ENCODE assay signal across 8 cellular contexts in genomic region chr6:32816746-32817204, GRCh38. TPM values are rescaled to one million over a fixed set of nuclear protein-coding genes. Genes with fewer than 3 reads are reported as not detected.
DNase-seq lines count a peak whose midpoint lies in the region; ATAC-seq, FAIRE-seq and TF ChIP-seq lines count a peak whose summit lies in the region.

Gene HLA-DOB (minus strand): TSS chr6:32817002. CDS start chr6:32816951, 51 bp downstream.

- no peak within 1 kb of the TSS for H3K9ac ChIP-seq in K562 (ENCODE audit: insufficient read depth in 1 of 2, low read depth in 2 of 2, low read length in 2 of 2)

- TF ChIP-seq EP300 in K562 (IDR thresholded peaks at IDR 0.05; ENCODE audit: low read length), result no peak

- H3K4me2 ChIP-seq in K562 (ENCODE audit: insufficient read depth, low read length), result no peak within 1 kb of the TSS

- TF ChIP-seq RAD21 in K562 (CRISPR knock-in tag; conservative IDR thresholded peaks at IDR 0.05 in 1 of 2, IDR thresholded peaks at IDR 0.05 in 1 of 2), result no peak

- 16% methylated on average over 3 of the region's 3 CpGs for WGBS in K562 (ENCODE audit: insufficient coverage, low coverage, missing lambda C conversion rate)

- intact Hi-C loops in K562 (cut with micrococcal nuclease) (no loop called here), mucosa of descending colon (cut with DNase I, micrococcal nuclease) (no loop called here)

- H3K4me1 ChIP-seq in K562 (replicated peaks in 1 of 2; ENCODE audit: control insufficient read depth in 2 of 2, insufficient read depth in 2 of 2, low read length in 2 of 2) (no peaks in the 10 kb centered on the region; a peak in 1 of 5 replicates), mucosa of descending colon (ENCODE audit: low read depth) (no peaks in the 10 kb centered on the region)

- POLR2A ChIA-PET in GM10248 (lab: Yijun Ruan, JAX), result no interaction called here
- POLR2A ChIA-PET in K562 (lab: Yijun Ruan, JAX), result no interaction called here

- TF ChIP-seq POLR2A in K562 (conservative IDR thresholded peaks at IDR 0.05), result no peak

- no TSS peak for BruUV-seq in K562 (replicated peaks; lab: Mats Ljungman, UMichigan)

- H3K27ac ChIP-seq in K562 (ENCODE audit: extremely low read depth, low read depth, low read length), result no peak within 1 kb of the TSS
- no peak within 1 kb of the TSS for H3K27ac ChIP-seq in coronary artery

- no peak for TF ChIP-seq CTCF in GM10248 (IDR thresholded peaks at IDR 0.05; ENCODE audit: control extremely low read depth, extremely low read depth, low read depth, missing control alignments)
- no peak for TF ChIP-seq CTCF in K562 (IDR thresholded peaks at IDR 0.05 in 2 of 3, conservative IDR thresholded peaks at IDR 0.05 in 1 of 3; ENCODE audit: insufficient read depth in 2 of 3, low read depth in 1 of 3, low read length in 3 of 3)
- no peak for TF ChIP-seq CTCF in mucosa of descending colon (IDR thresholded peaks at IDR 0.05)
- TF ChIP-seq CTCF in coronary artery (IDR thresholded peaks at IDR 0.05), result no peak

- CTCF ChIA-PET in GM10248 (lab: Yijun Ruan, JAX) (interaction anchor here (0.7 to 1.0 kb wide), 2 partner anchors 22 to 51 kb away, joined by 3 to 4 read pairs; partner anchors contain the start of gene TAP2), K562 (lab: Yijun Ruan, JAX; ENCODE audit: low intra/inter-chr PET ratio) (no interaction called here)

- H3K36me3 ChIP-seq in K562 (ENCODE audit: control insufficient read depth, insufficient read depth, low read length), result no peaks in the 10 kb centered on the region
- no peaks in the 10 kb centered on the region for H3K36me3 ChIP-seq in mucosa of descending colon (ENCODE audit: low read depth)

- no peak within 1 kb of the TSS for H2AFZ ChIP-seq in K562 (ENCODE audit: low read depth, low read length)

- ATAC-seq in HG02840 (IDR thresholded peaks at IDR 0.05; ENCODE audit: low FRiP score, unreplicated experiment) (peak; percentile 42), K562 (peak; percentile 64), mucosa of descending colon (peak; percentile 83), GM19455 (IDR thresholded peaks at IDR 0.05; ENCODE audit: unreplicated experiment) (no peak), HG02884 (IDR thresholded peaks at IDR 0.05; ENCODE audit: unreplicated experiment) (no peak)

- H3K79me2 ChIP-seq in K562 (ENCODE audit: control insufficient read depth, insufficient read depth, low read length), result no peaks in the 10 kb centered on the region

- H3K4me3 ChIP-seq in K562 (no peak within 1 kb of the TSS), mucosa of descending colon (no peak within 1 kb of the TSS), coronary artery (no peak within 1 kb of the TSS)

- H3K9me1 ChIP-seq in K562 (ENCODE audit: control insufficient read depth, insufficient read depth, low read length), result peaks cover 3% of the 10 kb centered on the region

- no peak for FAIRE-seq in K562 (lab: Jason Lieb, UNC)

- DNase-seq in GM10248 (ENCODE audit: extremely low spot score), result peak; percentile 81
- DNase-seq in K562 (ENCODE audit: extremely low read depth in 1 of 4, low spot score in 3 of 4), result no peak
- DNase-seq in mucosa of descending colon, result peak in 1 of 3 donors; percentile 21
- DNase-seq in coronary artery (ENCODE audit: low spot score), result no peak
- DNase-seq in GDM1 (lab: John Stamatoyannopoulos, UW), result no peak

- H3K9me3 ChIP-seq in K562 (replicated peaks; ENCODE audit: control insufficient read depth, insufficient read depth, low read depth, low read length), result no peaks in the 10 kb centered on the region
- no peaks in the 10 kb centered on the region for H3K9me3 ChIP-seq in mucosa of descending colon

- in situ Hi-C loops in K562 (cut with MboI), result no loop called here

- no peaks in the 10 kb centered on the region for H4K20me1 ChIP-seq in K562 (replicated peaks; ENCODE audit: control insufficient read depth, insufficient read depth, low read length)

- peaks cover 3 to 13% of the 10 kb centered on the region in 2 experiments; a peak in 4 of 5 replicates for H3K27me3 ChIP-seq in K562 (ENCODE audit: control insufficient read depth in 2 of 2, insufficient read depth in 2 of 2, low read length in 2 of 2)

TF ChIP-seq in K562, 482 proteins besides CTCF, POLR2A, EP300 and RAD21:
- TF ChIP-seq RFX5 (IDR thresholded peaks at IDR 0.05; ENCODE audit: low read depth, low read length), result peak; percentile 95
- TF ChIP-seq FOXA3 (CRISPR knock-in tag; conservative IDR thresholded peaks at IDR 0.05 in 1 of 2, IDR thresholded peaks at IDR 0.05 in 1 of 2), result no peak
- TF ChIP-seq ZBTB34 (CRISPR knock-in tag; IDR thresholded peaks at IDR 0.05), result no peak
- TF ChIP-seq ATF1 (CRISPR knock-in tag; IDR thresholded peaks at IDR 0.05), result no peak
- TF ChIP-seq ATF1 (tag; IDR thresholded peaks at IDR 0.05), result peak; percentile 64
- no peak for TF ChIP-seq HMG20B (CRISPR knock-in tag; IDR thresholded peaks at IDR 0.05)
- 0 out of 2 replicates have a peak, but pooled peaks have one; percentile 12 for TF ChIP-seq ATF3 (IDR thresholded peaks at IDR 0.05)
- TF ChIP-seq ATF3 (CRISPR knock-in tag; conservative IDR thresholded peaks at IDR 0.05), result no peak
- TF ChIP-seq HNRNPK (IDR thresholded peaks at IDR 0.05; ENCODE audit: low read depth, low read length, poor library complexity, severe bottlenecking), result no peak
- no peak for TF ChIP-seq XRCC5 (IDR thresholded peaks at IDR 0.05; ENCODE audit: low read depth, low read length)
- no peak for TF ChIP-seq HLTF (IDR thresholded peaks at IDR 0.05)
- no peak for TF ChIP-seq HMBOX1 (IDR thresholded peaks at IDR 0.05)
- no peak for TF ChIP-seq CCNT2 (IDR thresholded peaks at IDR 0.05; ENCODE audit: borderline replicate concordance, extremely low read depth, insufficient read length, low read depth, low read length)
- TF ChIP-seq CREM (IDR thresholded peaks at IDR 0.05; ENCODE audit: low read depth), result peak; percentile 48; the same call in 1 of the 2 replicates
- TF ChIP-seq BHLHE40 (IDR thresholded peaks at IDR 0.05; ENCODE audit: low read length), result no peak
- no peak for TF ChIP-seq KLF1 (tag; IDR thresholded peaks at IDR 0.05)
TF ChIP-seq in K562: peak in this region for 4.

RNA-seq across cellular contexts. Expression of gene HLA-DOB, which starts in this region (rescaled TPM):
- total RNA-seq in K562 (2011; cell fraction: chromatin; rRNA removed; ENCODE audit: low replicate concordance), result 15.6 and 18.3 TPM in 2 replicates
- 5.8 and 6.8 TPM in 2 replicates for total RNA-seq in K562 (2011; cell fraction: nucleolus; rRNA removed)
- total RNA-seq in K562 (2011; cell fraction: nucleoplasm; rRNA removed), result 8.9 and 15.7 TPM in 2 replicates
- total RNA-seq in K562 (2014; rRNA removed) (0.98 and 1.7 TPM in 2 replicates), K562 (2014; rRNA removed; fragmentation: Illumina TruSeq; extraction: Trizol) (2.3 TPM in 2 replicates), K562 (2015; rRNA removed; fragmentation: Illumina TruSeq; extraction: Trizol) (1.1 and 1.2 TPM in 2 replicates), K562 (2021) (1.3 and 2.5 TPM in 2 replicates), mucosa of descending colon (under 1 TPM in 2 of 3 donors, not detected in 1; 0.38 to 0.87 TPM)
- polyA plus RNA-seq in K562 (2011; rRNA removed) (4.0 and 4.6 TPM in 2 replicates), K562 (2014; fragmentation: Illumina TruSeq; extraction: Trizol) (3.7 and 3.8 TPM in 2 replicates), K562 (2014; fragmentation: Nextera tagmentation; extraction: Ambion mirVana) (1 to 10 TPM; 2.5 to 2.7 TPM), K562 (2014; rRNA removed) (1.8 and 3.2 TPM in 2 replicates)
- 0.92 and 1.8 TPM in 2 replicates for polyA plus RNA-seq in K562 (2011; cell fraction: cytosol; rRNA removed)
- polyA plus RNA-seq in K562 (2011; cell fraction: nucleus; rRNA removed), result 38.4 and 42.2 TPM in 2 replicates
- polyA plus RNA-seq in K562 (2012), result 1.8 and 4.9 TPM in 2 replicates
- 1.4 and 1.7 TPM in 2 replicates for polyA minus RNA-seq in K562 (2011; rRNA and poly(A)+ RNA removed)
- polyA minus RNA-seq in K562 (2011; cell fraction: cytosol; rRNA and poly(A)+ RNA removed), result 0.91 TPM in 1 of 2 replicates, not detected in the other
- 1.6 and 3.0 TPM in 2 replicates for polyA minus RNA-seq in K562 (2011; cell fraction: nucleus; rRNA and poly(A)+ RNA removed)

Comparison
In these comparisons a context has a peak if more than half of its experiments do, and no peak if none do; other contexts are left out.
1. Peak in ATAC-seq in mucosa of descending colon; RNA of the gene not detected or under 1 TPM.
2. ATAC-seq: peak in HG02840 (single experiment) and K562 (single experiment); none in GM19455 (single experiment) and HG02884 (single experiment).